ENCODE assay signal across 1 cellular context in genomic region chr3:114435733-114436132, GRCh38.
TF ChIP-seq lines count a peak whose summit lies in the region.

No MANE protein-coding gene starts in this region.

TF ChIP-seq in GM23338, 12 proteins besides CTCF, POLR2A, EP300 and RAD21 (continued from another document):
- TF ChIP-seq ZNF462 (CRISPR knock-in tag; IDR thresholded peaks at IDR 0.05) (no peak), ZNF114 (CRISPR knock-in tag; IDR thresholded peaks at IDR 0.05) (no peak), EZH2phosphoT487 (IDR thresholded peaks at IDR 0.05; ENCODE audit: unreplicated experiment) (no peak), EZH2 (IDR thresholded peaks at IDR 0.05; ENCODE audit: low read depth, unreplicated experiment) (no peak), NANOG (IDR thresholded peaks at IDR 0.05; ENCODE audit: borderline replicate concordance) (no peak), ZNF331 (CRISPR knock-in tag; IDR thresholded peaks at IDR 0.05; ENCODE audit: low read depth) (no peak)
